ENCODE assay signal across 12 cellular contexts in genomic region chr15:101242999-101243336, GRCh38. TPM values are rescaled to one million over a fixed set of nuclear protein-coding genes. Genes with fewer than 3 reads are reported as not detected.
DNase-seq lines count a peak whose midpoint lies in the region; ATAC-seq and TF ChIP-seq lines count a peak whose summit lies in the region.
"Had no signal": no experiment of that assay in that cellular context is flagged by ENCODE, and none has a peak within 500 bp of the region (broad histone marks: within the 10 kb centered on the region; RNA-seq: fewer than 3 reads in every experiment).

No MANE protein-coding gene starts in this region.

- peak overlapping the region; percentile 9 for H3K4me2 ChIP-seq in skeletal muscle satellite cell (ENCODE audit: low read length)
- H3K4me2 ChIP-seq: A549, SK-N-SH had no signal

- no peak overlapping the region for H3K9ac ChIP-seq in skeletal muscle satellite cell (ENCODE audit: low read depth, low read length)
- H3K9ac ChIP-seq: SK-N-SH had no signal

- H3K9me3 Mint-ChIP-seq in T-helper 1 cell treated with Interleukin-12 subunit alpha and Interleukin-12 subunit beta and Interleukin-4 antibody, amounts not matched to agents 30 μg/mL and 1 μg/mL, for 36 hours, result no peaks in the 10 kb centered on the region
- H3K9me3 Mint-ChIP-seq in brain, result no peaks in the 10 kb centered on the region

- no peaks in the 10 kb centered on the region for H3K27me3 ChIP-seq in skeletal muscle satellite cell (ENCODE audit: control insufficient read depth, insufficient read depth, low read length)

- no peak for ATAC-seq in GM18873 (IDR thresholded peaks at IDR 0.05; ENCODE audit: low FRiP score, unreplicated experiment)

- peak overlapping the region; percentile 84 for H3K27ac Mint-ChIP-seq in T-helper 1 cell treated with Interleukin-12 subunit alpha and Interleukin-12 subunit beta and Interleukin-4 antibody, amounts not matched to agents 30 μg/mL and 1 μg/mL, for 36 hours
- H3K27ac Mint-ChIP-seq in brain, result peak overlapping the region in 1 of 5 experiments; percentile 64

- no peak for TF ChIP-seq CTCF in brain (conservative IDR thresholded peaks at IDR 0.05)

- peaks cover 89% of the 10 kb centered on the region for H3K4me1 Mint-ChIP-seq in T-helper 1 cell treated with Interleukin-12 subunit alpha and Interleukin-12 subunit beta and Interleukin-4 antibody, amounts not matched to agents 30 μg/mL and 1 μg/mL, for 36 hours (ENCODE audit: low read depth)
- H3K4me1 Mint-ChIP-seq in brain, result peaks cover 90% of the 10 kb centered on the region

- peaks cover 69% of the 10 kb centered on the region for H3K4me1 ChIP-seq in skeletal muscle satellite cell (ENCODE audit: control insufficient read depth, insufficient read depth, low read length)
- H3K4me1 ChIP-seq: A549 had no signal

- H3K27me3 Mint-ChIP-seq in T-helper 1 cell treated with Interleukin-12 subunit alpha and Interleukin-12 subunit beta and Interleukin-4 antibody, amounts not matched to agents 30 μg/mL and 1 μg/mL, for 36 hours (ENCODE audit: low read depth), result no peaks in the 10 kb centered on the region
- no peaks in the 10 kb centered on the region for H3K27me3 Mint-ChIP-seq in brain

- peak overlapping the region; percentile 79 for H3K4me3 Mint-ChIP-seq in T-helper 1 cell treated with Interleukin-12 subunit alpha and Interleukin-12 subunit beta and Interleukin-4 antibody, amounts not matched to agents 30 μg/mL and 1 μg/mL, for 36 hours
- peak overlapping the region in 3 of 5 experiments; percentile 34 to 39 (median 37) for H3K4me3 Mint-ChIP-seq in brain

- peaks cover 36% of the 10 kb centered on the region for H3K36me3 Mint-ChIP-seq in T-helper 1 cell treated with Interleukin-12 subunit alpha and Interleukin-12 subunit beta and Interleukin-4 antibody, amounts not matched to agents 30 μg/mL and 1 μg/mL, for 36 hours (ENCODE audit: low read depth)
- H3K36me3 Mint-ChIP-seq in brain, result peaks cover 55% of the 10 kb centered on the region

- DNase-seq in T-helper 1 cell (no peak), NCI-H1105 (lab: John Stamatoyannopoulos, UW) (peak; percentile 21), DMS114 treated with DMSO at 0.1 percent for 48 hours (lab: John Stamatoyannopoulos, UW; ENCODE audit: unreplicated experiment) (no peak), DMS53 (lab: John Stamatoyannopoulos, UW) (no peak)
- DNase-seq: islet precursor cell, NCI-H2107, SK-N-SH had no signal

- peaks cover 19% of the 10 kb centered on the region for H3K36me3 ChIP-seq in skeletal muscle satellite cell (ENCODE audit: insufficient read depth, low read length)

- no peaks in the 10 kb centered on the region for H3K9me3 ChIP-seq in skeletal muscle satellite cell (replicated peaks; ENCODE audit: low read length)
- H3K9me3 ChIP-seq: A549, SK-N-SH had no signal

- H3K4me3 ChIP-seq in skeletal muscle satellite cell (ENCODE audit: low read length), result no peak overlapping the region
- H3K4me3 ChIP-seq: A549 had no signal

RNA-seq across cellular contexts. Expression of gene CHSY1, which starts 8.9 kb away (rescaled TPM):
- 23.9 TPM for polyA plus RNA-seq in brain (ENCODE audit: insufficient read depth, low read depth, low replicate concordance)
- total RNA-seq in skeletal muscle satellite cell (2012; rRNA removed), result 21.8 and 24.5 TPM in 2 replicates

RNA-seq across cellular contexts. Expression of gene SELENOS, which starts 34.3 kb away (rescaled TPM):
- polyA plus RNA-seq in brain (ENCODE audit: insufficient read depth, low read depth, low replicate concordance), result 50.0 TPM
- 62.3 and 73.8 TPM in 2 replicates for total RNA-seq in skeletal muscle satellite cell (2012; rRNA removed)

RNA-seq across cellular contexts. Expression of gene SNRPA1, which starts 52.1 kb away (rescaled TPM):
- polyA plus RNA-seq in brain (ENCODE audit: insufficient read depth, low read depth, low replicate concordance), result 46.6 TPM
- 16.0 and 25.8 TPM in 2 replicates for total RNA-seq in skeletal muscle satellite cell (2012; rRNA removed)
